ENCODE assay signal across 12 cellular contexts in the genomic region with DNA sequence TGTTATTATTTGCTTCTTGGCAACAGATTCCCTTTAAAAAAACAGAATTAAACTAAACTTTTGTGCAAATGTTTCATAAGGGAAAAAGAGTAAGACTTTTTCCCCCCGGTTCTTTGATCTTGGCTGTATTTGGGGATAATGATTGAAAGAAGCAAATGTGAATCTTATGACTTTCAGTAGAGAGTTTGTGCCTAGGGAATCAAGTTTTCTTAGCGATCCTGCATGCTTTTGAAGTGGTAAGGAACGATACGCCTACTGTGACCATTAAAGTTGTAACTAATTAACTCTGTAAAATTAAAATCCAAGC.
"Had no signal": no experiment of that assay in that cellular context is flagged by ENCODE, and none has a peak within 500 bp of the region (broad histone marks: within the 10 kb centered on the region; RNA-seq: fewer than 3 reads in every experiment).

No MANE protein-coding gene starts in this region.

- DNase-seq: activated CD4-positive, alpha-beta memory T cell treated with anti-CD3 and anti-CD28 coated beads, Interleukin-2, amount 10 ng/mL, durations not matched to agents 7 days and 5 days; activated CD8-positive, alpha-beta memory T cell treated with anti-CD3 and anti-CD28 coated beads, Interleukin-2, amount 50 U/mL, for 4 hours; activated T-cell treated with anti-CD3 and anti-CD28 coated beads, Interleukin-2, amount 50 U/mL, for 72 hours; heart left ventricle; ovary; sigmoid colon; stimulated activated naive CD8-positive, alpha-beta T cell treated with anti-CD3 and anti-CD28 coated beads, Interleukin-15, Interleukin-2, amounts not matched to agents 100 U/mL and 50 U/mL, for 24 hours; T-helper 9 cell had no signal

- H3K27me3 Mint-ChIP-seq: activated CD4-positive, alpha-beta memory T cell treated with anti-CD3 and anti-CD28 coated beads, Interleukin-2, amount 10 ng/mL, durations not matched to agents 7 days and 5 days had no signal

- H3K9me3 Mint-ChIP-seq: activated CD4-positive, alpha-beta memory T cell treated with anti-CD3 and anti-CD28 coated beads, Interleukin-2, amount 10 ng/mL, durations not matched to agents 7 days and 5 days; activated T-cell treated with anti-CD3 and anti-CD28 coated beads, Interleukin-2, amount 50 U/mL, for 72 hours; neural crest cell had no signal

- H3K27ac ChIP-seq: heart left ventricle, ovary, sigmoid colon had no signal

- ATAC-seq: activated T-cell treated with anti-CD3 and anti-CD28 coated beads, Interleukin-2, amount 50 U/mL, for 72 hours; heart left ventricle; left lobe of liver; stimulated activated naive CD8-positive, alpha-beta T cell treated with anti-CD3 and anti-CD28 coated beads, Interleukin-15, Interleukin-2, amounts not matched to agents 100 U/mL and 50 U/mL, for 24 hours had no signal

- H3K4me1 Mint-ChIP-seq: neural crest cell had no signal

- H3K36me3 ChIP-seq: heart left ventricle, ovary, sigmoid colon had no signal

- FAIRE-seq: endothelial cell of umbilical vein, frontal cortex had no signal

- H3K4me3 Mint-ChIP-seq: activated CD4-positive, alpha-beta memory T cell treated with anti-CD3 and anti-CD28 coated beads, Interleukin-2, amount 10 ng/mL, durations not matched to agents 7 days and 5 days; activated T-cell treated with anti-CD3 and anti-CD28 coated beads, Interleukin-2, amount 50 U/mL, for 72 hours; neural crest cell had no signal

- H3K27ac Mint-ChIP-seq: activated CD4-positive, alpha-beta memory T cell treated with anti-CD3 and anti-CD28 coated beads, Interleukin-2, amount 10 ng/mL, durations not matched to agents 7 days and 5 days; activated T-cell treated with anti-CD3 and anti-CD28 coated beads, Interleukin-2, amount 50 U/mL, for 72 hours had no signal

- H3K27me3 ChIP-seq: heart left ventricle, ovary, sigmoid colon had no signal

- H3K4me3 ChIP-seq: heart left ventricle, ovary, sigmoid colon had no signal

- H3K9me3 ChIP-seq: heart left ventricle, ovary, sigmoid colon had no signal
